In genomic region chr5:82389347-82389746, GRCh38 we compare ENCODE assay signal across 14 cellular contexts.
DNase-seq lines count a peak whose midpoint lies in the region; ATAC-seq, FAIRE-seq and TF ChIP-seq lines count a peak whose summit lies in the region.
"Had no signal": no experiment of that assay in that cellular context is flagged by ENCODE, and none has a peak within 500 bp of the region (broad histone marks: within the 10 kb centered on the region; RNA-seq: fewer than 3 reads in every experiment).

No MANE protein-coding gene starts in this region.

- peak overlapping the region in 1 of 3 experiments; percentile 1 for H3K4me3 ChIP-seq in endothelial cell of umbilical vein (replicated peaks in 1 of 3; ENCODE audit: insufficient read depth in 1 of 3, low read depth in 1 of 3, low read length in 3 of 3)
- H3K4me3 ChIP-seq in smooth muscle cell = no peak overlapping the region
- H3K4me3 ChIP-seq: mucosa of descending colon had no signal

- 45% methylated on average over 2 of the region's 2 CpGs for WGBS in smooth muscle cell (ENCODE audit: low lambda C conversion rate)

- peaks cover 21% of the 10 kb centered on the region for H3F3A ChIP-seq in smooth muscle cell (ENCODE audit: low read depth)

- H3K9ac ChIP-seq in endothelial cell of umbilical vein (replicated peaks; ENCODE audit: extremely low read depth, insufficient read depth, low read length) (peak overlapping the region; percentile 30), smooth muscle cell (ENCODE audit: low read depth) (peak overlapping the region; percentile 62)

- peaks cover 2% of the 10 kb centered on the region for H3K27me3 Mint-ChIP-seq in activated CD8-positive, alpha-beta memory T cell treated with anti-CD3 and anti-CD28 coated beads, Interleukin-2, amount 10 ng/mL, durations not matched to agents 7 days and 5 days
- H3K27me3 Mint-ChIP-seq in immature natural killer cell (ENCODE audit: low read depth in 3 of 3) = peaks cover 0 to 3% (median 2%) of the 10 kb centered on the region in 3 donors

- H2AFZ ChIP-seq in endothelial cell of umbilical vein (ENCODE audit: low read depth, low read length) (no peak overlapping the region), smooth muscle cell (ENCODE audit: low read depth) (no peak overlapping the region)

- peaks cover 39% of the 10 kb centered on the region for H3K4me1 ChIP-seq in endothelial cell of umbilical vein (ENCODE audit: control insufficient read depth, extremely low read depth, insufficient read depth, low read length)
- H3K4me1 ChIP-seq in smooth muscle cell (ENCODE audit: low read depth) = peaks cover 29% of the 10 kb centered on the region

- intact Hi-C loops in endothelial cell of umbilical vein (cut with micrococcal nuclease) = no loop called here

- no peaks in the 10 kb centered on the region for H3K9me1 ChIP-seq in endothelial cell of umbilical vein (replicated peaks; ENCODE audit: control insufficient read depth, extremely low read depth, insufficient read depth, low read length)

- H3K36me3 ChIP-seq in endothelial cell of umbilical vein (ENCODE audit: control insufficient read depth in 2 of 2, extremely low read depth in 1 of 2, insufficient read depth in 2 of 2, low read length in 2 of 2) (no peaks in the 10 kb centered on the region), smooth muscle cell (ENCODE audit: low read depth) (no peaks in the 10 kb centered on the region)

- TF ChIP-seq POLR2A in endothelial cell of umbilical vein (IDR thresholded peaks at IDR 0.05; ENCODE audit: low read depth, low read length) = no peak

- no peaks in the 10 kb centered on the region for H3K36me3 Mint-ChIP-seq in activated CD8-positive, alpha-beta memory T cell treated with anti-CD3 and anti-CD28 coated beads, Interleukin-2, amount 10 ng/mL, durations not matched to agents 7 days and 5 days
- H3K36me3 Mint-ChIP-seq in immature natural killer cell = no peaks in the 10 kb centered on the region

- H3K27me3 ChIP-seq in endothelial cell of umbilical vein (ENCODE audit: control insufficient read depth in 2 of 2, insufficient read depth in 2 of 2, low read length in 2 of 2) = no peaks in the 10 kb centered on the region
- no peaks in the 10 kb centered on the region for H3K27me3 ChIP-seq in smooth muscle cell (ENCODE audit: low read depth)

- CTCF ChIA-PET in activated CD8-positive, alpha-beta memory T cell treated with anti-CD3 and anti-CD28 coated beads, Interleukin-2, amount 10 ng/mL, durations not matched to agents 7 days and 5 days (lab: Charles Lee) = no interaction called here
- CTCF ChIA-PET in RWPE1 (lab: Yijun Ruan, JAX) (interaction anchor here (0.7 to 0.9 kb wide), 2 partner anchors 25 to 387 kb away, joined by 3 to 4 read pairs; no protein-coding TSS in a partner anchor), endothelial cell of umbilical vein (lab: Charles Lee) (interaction anchor here (0.8 to 2.5 kb wide), 10 partner anchors 8 to 252 kb away, joined by 3 to 11 read pairs (median 4); no protein-coding TSS in a partner anchor)

- H3K9me3 ChIP-seq in endothelial cell of umbilical vein (replicated peaks; ENCODE audit: control insufficient read depth, insufficient read depth, low read length) = no peaks in the 10 kb centered on the region
- no peaks in the 10 kb centered on the region for H3K9me3 ChIP-seq in smooth muscle cell (replicated peaks; ENCODE audit: low read depth)
- H3K9me3 ChIP-seq: mucosa of descending colon had no signal

- peaks cover 10% of the 10 kb centered on the region for H3K4me1 Mint-ChIP-seq in activated CD8-positive, alpha-beta memory T cell treated with anti-CD3 and anti-CD28 coated beads, Interleukin-2, amount 10 ng/mL, durations not matched to agents 7 days and 5 days
- peaks cover 0 to 5% of the 10 kb centered on the region in 2 donors for H3K4me1 Mint-ChIP-seq in immature natural killer cell

- H4K20me1 ChIP-seq in endothelial cell of umbilical vein (replicated peaks; ENCODE audit: control insufficient read depth, extremely low read depth, insufficient read depth, low read length) = no peaks in the 10 kb centered on the region
- H4K20me1 ChIP-seq in smooth muscle cell (ENCODE audit: low read depth) = no peaks in the 10 kb centered on the region

- no peak for DNase-seq in activated CD8-positive, alpha-beta memory T cell treated with anti-CD3 and anti-CD28 coated beads, Interleukin-2, amount 10 ng/mL, durations not matched to agents 7 days and 5 days
- DNase-seq in activated CD8-positive, alpha-beta memory T cell treated with anti-CD3 and anti-CD28 coated beads for 24 hours = no peak
- DNase-seq in RWPE1 (ENCODE audit: low spot score) (no peak), endothelial cell of umbilical vein (ENCODE audit: low read depth, low spot score) (no peak), smooth muscle cell (lab: John Stamatoyannopoulos, UW; ENCODE audit: unreplicated experiment) (no peak), immature natural killer cell (no peak)
- DNase-seq: ACHN, islet precursor cell, NCI-H1092 had no signal

- dilution Hi-C loops in endothelial cell of umbilical vein (cut with MboI; ENCODE audit: extremely low pct_ligation_motif_present, low sequenced_read_pairs) = no loop called here

- TF ChIP-seq CTCF in RWPE1 (conservative IDR thresholded peaks at IDR 0.05; ENCODE audit: low read depth) = no peak
- no peak for TF ChIP-seq CTCF in endothelial cell of umbilical vein (IDR thresholded peaks at IDR 0.05; ENCODE audit: extremely low read depth in 1 of 2, insufficient read depth in 1 of 2, low read depth in 1 of 2, low read length in 2 of 2)
- TF ChIP-seq CTCF in smooth muscle cell (IDR thresholded peaks at IDR 0.05; ENCODE audit: borderline replicate concordance, insufficient read depth, poor library complexity, severe bottlenecking) = no peak

- no peak overlapping the region for H3K4me3 Mint-ChIP-seq in activated CD8-positive, alpha-beta memory T cell treated with anti-CD3 and anti-CD28 coated beads, Interleukin-2, amount 10 ng/mL, durations not matched to agents 7 days and 5 days
- H3K4me3 Mint-ChIP-seq in immature natural killer cell = no peak overlapping the region

- no peak for ATAC-seq in activated CD8-positive, alpha-beta memory T cell treated with anti-CD3 and anti-CD28 coated beads, Interleukin-2, amount 10 ng/mL, durations not matched to agents 7 days and 5 days
- ATAC-seq in HG02588 (IDR thresholded peaks at IDR 0.05; ENCODE audit: unreplicated experiment) (no peak), HG02852 (IDR thresholded peaks at IDR 0.05; ENCODE audit: unreplicated experiment) (no peak)

- FAIRE-seq in endothelial cell of umbilical vein (lab: Jason Lieb, UNC) = no peak
- FAIRE-seq: GM12891 had no signal

- BruUV-seq in endothelial cell of umbilical vein (replicated peaks; lab: Mats Ljungman, UMichigan) = TSS peak; percentile 82

- POLR2A ChIA-PET in RWPE1 (lab: Yijun Ruan, JAX; ENCODE audit: low non-redundant PET) (interaction anchor here (0.6 kb wide), 1 partner anchor 30 kb away, joined by 3 read pairs; no protein-coding TSS in a partner anchor), endothelial cell of umbilical vein (lab: Charles Lee) (interaction anchor here (1.5 kb wide), 1 partner anchor 17 kb away, joined by 3 read pairs; no protein-coding TSS in a partner anchor)

- peak overlapping the region; percentile 41 for H3K4me2 ChIP-seq in endothelial cell of umbilical vein (ENCODE audit: insufficient read depth, low read length)
- peak overlapping the region; percentile 61 for H3K4me2 ChIP-seq in smooth muscle cell

- H3K27ac Mint-ChIP-seq in activated CD8-positive, alpha-beta memory T cell treated with anti-CD3 and anti-CD28 coated beads, Interleukin-2, amount 10 ng/mL, durations not matched to agents 7 days and 5 days = peak overlapping the region; percentile 22
- H3K27ac Mint-ChIP-seq in immature natural killer cell = no peak overlapping the region

- H3K9me3 Mint-ChIP-seq in activated CD8-positive, alpha-beta memory T cell treated with anti-CD3 and anti-CD28 coated beads, Interleukin-2, amount 10 ng/mL, durations not matched to agents 7 days and 5 days (ENCODE audit: low read depth) = no peaks in the 10 kb centered on the region
- H3K9me3 Mint-ChIP-seq in immature natural killer cell = peaks cover 0 to 3% (median 0%) of the 10 kb centered on the region in 6 donors

- H3K27ac ChIP-seq in RWPE1 (peak overlapping the region; percentile 55; the same call in 1 of the 2 replicates), endothelial cell of umbilical vein (ENCODE audit: insufficient read depth, low read depth, low read length) (peak overlapping the region; percentile 63), smooth muscle cell (ENCODE audit: low read depth) (peak overlapping the region; percentile 97)
- H3K27ac ChIP-seq: VCaP had no signal

- H3K79me2 ChIP-seq in endothelial cell of umbilical vein (ENCODE audit: control insufficient read depth, insufficient read depth, low read length) (no peaks in the 10 kb centered on the region), smooth muscle cell (ENCODE audit: low read depth) (peaks cover 14% of the 10 kb centered on the region)

TF ChIP-seq in endothelial cell of umbilical vein, 7 proteins besides CTCF, POLR2A, EP300 and RAD21:
- TF ChIP-seq FOS (IDR thresholded peaks at IDR 0.05; ENCODE audit: borderline replicate concordance, insufficient read depth, low read length) = no peak
- no peak for TF ChIP-seq MYC (IDR thresholded peaks at IDR 0.05; ENCODE audit: low read depth, low read length)
- TF ChIP-seq GATA2 (IDR thresholded peaks at IDR 0.05; ENCODE audit: insufficient read depth, insufficient read length, low read depth, low read length) = no peak
- no peak for TF ChIP-seq JUN (IDR thresholded peaks at IDR 0.05; ENCODE audit: borderline replicate concordance, insufficient read depth, insufficient read length, low read depth)
- no peak for TF ChIP-seq MAX (IDR thresholded peaks at IDR 0.05; ENCODE audit: insufficient read depth, insufficient read length)
